14 cellular contexts compared by ENCODE assay signal in the genomic region with DNA sequence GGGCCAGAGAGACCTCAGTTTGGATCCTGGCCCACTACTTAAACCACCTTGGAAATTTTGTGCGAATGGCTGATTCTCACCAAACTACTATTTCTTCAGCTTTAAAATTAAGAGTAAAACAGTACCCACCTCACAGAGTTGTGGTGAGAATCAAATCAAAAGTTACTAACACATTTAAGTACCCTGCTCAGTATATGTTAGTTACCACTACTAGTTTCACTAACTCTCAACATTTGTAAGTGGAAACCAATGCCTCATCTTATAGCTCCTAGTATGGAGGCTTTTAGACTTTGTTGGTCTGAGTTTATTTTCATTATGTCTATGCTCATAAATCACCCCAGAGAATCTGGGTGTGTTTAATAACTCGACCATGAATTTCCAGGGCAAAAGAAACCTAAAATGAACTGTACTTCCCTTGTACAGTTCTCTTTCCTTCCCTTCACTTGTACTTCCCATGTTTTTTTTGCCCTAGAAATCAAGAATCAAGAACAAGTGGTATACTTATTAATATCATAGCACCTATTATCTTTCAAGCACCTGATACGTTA.
DNase-seq lines count a peak whose midpoint lies in the region; ATAC-seq and TF ChIP-seq lines count a peak whose summit lies in the region.
"Had no signal": no experiment of that assay in that cellular context is flagged by ENCODE, and none has a peak within 500 bp of the region (broad histone marks: within the 10 kb centered on the region; RNA-seq: fewer than 3 reads in every experiment).

No MANE protein-coding gene starts in this region.

- TF ChIP-seq CTCF in nephron progenitor cell (IDR thresholded peaks at IDR 0.05) = no peak

- no peak for DNase-seq in nephron progenitor cell
- no peak for DNase-seq in OCI-M2 (lab: John Stamatoyannopoulos, UW; ENCODE audit: unreplicated experiment)
- DNase-seq in dedifferentiated amniotic fluid mesenchymal stem cell (ENCODE audit: extremely low spot score) = no peak
- DNase-seq: NCI-H1930, NCI-H510A treated with DMSO at 0.1 percent for 48 hours, occipital lobe, trophoblast cell had no signal

- peaks cover 4% of the 10 kb centered on the region for H3K27me3 Mint-ChIP-seq in nephron progenitor cell (ENCODE audit: low read depth, poor library complexity)

- H3K27ac Mint-ChIP-seq in nephron progenitor cell = peak overlapping the region; percentile 18
- H3K27ac Mint-ChIP-seq: B cell had no signal

- H3K36me3 Mint-ChIP-seq in nephron progenitor cell (ENCODE audit: low read depth) = no peaks in the 10 kb centered on the region

- H3K9me3 Mint-ChIP-seq in nephron progenitor cell = no peaks in the 10 kb centered on the region

- ATAC-seq in GM18858 (IDR thresholded peaks at IDR 0.05; ENCODE audit: unreplicated experiment) (peak; percentile 43), GM21381 (IDR thresholded peaks at IDR 0.05; ENCODE audit: unreplicated experiment) (peak; percentile 36), HG03571 (IDR thresholded peaks at IDR 0.05; ENCODE audit: unreplicated experiment) (peak; percentile 35), GM19023 (IDR thresholded peaks at IDR 0.05; ENCODE audit: unreplicated experiment) (no peak)
- ATAC-seq: HepG2, left colon had no signal

- peaks cover 19% of the 10 kb centered on the region for H3K4me1 Mint-ChIP-seq in nephron progenitor cell

- no peak overlapping the region for H3K4me3 Mint-ChIP-seq in nephron progenitor cell
- H3K4me3 Mint-ChIP-seq: B cell had no signal
